ENCODE assay signal across 23 cellular contexts in genomic region chr17:64040201-64040600, GRCh38. TPM values are rescaled to one million over a fixed set of nuclear protein-coding genes. Genes with fewer than 3 reads are reported as not detected.
DNase-seq lines count a peak whose midpoint lies in the region; ATAC-seq and TF ChIP-seq lines count a peak whose summit lies in the region.
"Had no signal": no experiment of that assay in that cellular context is flagged by ENCODE, and none has a peak within 500 bp of the region (broad histone marks: within the 10 kb centered on the region; RNA-seq: fewer than 3 reads in every experiment).

No MANE protein-coding gene starts in this region.

- H3K27me3 ChIP-seq in CD4-positive, CD25-positive, alpha-beta regulatory T cell (ENCODE audit: control insufficient read depth, insufficient read depth, low read length) = no peaks in the 10 kb centered on the region
- H3K27me3 ChIP-seq in body of pancreas (no peaks in the 10 kb centered on the region), sigmoid colon (no peaks in the 10 kb centered on the region)
- H3K27me3 ChIP-seq: Peyer's patch had no signal

- TF ChIP-seq CTCF in body of pancreas (IDR thresholded peaks at IDR 0.05) (no peak), sigmoid colon (IDR thresholded peaks at IDR 0.05) (no peak)

- TF ChIP-seq EP300 in sigmoid colon (IDR thresholded peaks at IDR 0.05) = no peak

- no peak overlapping the region for H3K27ac ChIP-seq in CD4-positive, CD25-positive, alpha-beta regulatory T cell (ENCODE audit: insufficient read depth, low read length, poor library complexity, severe bottlenecking)
- H3K27ac ChIP-seq in body of pancreas (peak overlapping the region in 3 of 4 donors; percentile 17 to 62 (median 24)), sigmoid colon (no peak overlapping the region)
- H3K27ac ChIP-seq: HL-60, Peyer's patch had no signal

- H3K27me3 Mint-ChIP-seq in CD4-positive, CD25-positive, alpha-beta regulatory T cell = no peaks in the 10 kb centered on the region
- no peaks in the 10 kb centered on the region for H3K27me3 Mint-ChIP-seq in activated naive CD4-positive, alpha-beta T cell treated with anti-CD3 and anti-CD28 coated beads for 36 hours (ENCODE audit: low read depth)
- H3K27me3 Mint-ChIP-seq: CD8-positive, alpha-beta memory T cell had no signal

- peak overlapping the region in 2 of 3 donors; percentile 46 to 68 for H3K27ac Mint-ChIP-seq in CD4-positive, CD25-positive, alpha-beta regulatory T cell
- no peak overlapping the region for H3K27ac Mint-ChIP-seq in activated naive CD4-positive, alpha-beta T cell treated with anti-CD3 and anti-CD28 coated beads for 36 hours

- peaks cover 41% of the 10 kb centered on the region for H3K36me3 Mint-ChIP-seq in CD4-positive, CD25-positive, alpha-beta regulatory T cell
- H3K36me3 Mint-ChIP-seq in activated naive CD4-positive, alpha-beta T cell treated with anti-CD3 and anti-CD28 coated beads for 36 hours (ENCODE audit: low read depth) = peaks cover 23% of the 10 kb centered on the region

- no peaks in the 10 kb centered on the region for H3K9me3 ChIP-seq in CD4-positive, CD25-positive, alpha-beta regulatory T cell (ENCODE audit: control insufficient read depth in 2 of 2, low read length in 2 of 2)
- H3K9me3 ChIP-seq in body of pancreas = no peaks in the 10 kb centered on the region
- no peaks in the 10 kb centered on the region for H3K9me3 ChIP-seq in sigmoid colon
- H3K9me3 ChIP-seq: Peyer's patch had no signal

- H3K4me3 Mint-ChIP-seq in CD4-positive, CD25-positive, alpha-beta regulatory T cell = no peak overlapping the region
- no peak overlapping the region for H3K4me3 Mint-ChIP-seq in activated naive CD4-positive, alpha-beta T cell treated with anti-CD3 and anti-CD28 coated beads for 36 hours

- CTCF ChIA-PET in activated naive CD4-positive, alpha-beta T cell treated with anti-CD3 and anti-CD28 coated beads for 36 hours (lab: Charles Lee) = interaction anchor here (1.8 to 1.9 kb wide), 2 partner anchors 14 to 15 kb away, joined by 6 to 8 read pairs; no protein-coding TSS in a partner anchor

- 36 to 42% methylated on average over 6 of the region's 6 CpGs for whole genome bisulfite sequencing in body of pancreas, 2 donors
- 45 to 65% methylated on average over 6 of the region's 6 CpGs for WGBS in sigmoid colon, 2 donors

- peaks cover 43% of the 10 kb centered on the region for H3K36me3 ChIP-seq in CD4-positive, CD25-positive, alpha-beta regulatory T cell (ENCODE audit: control insufficient read depth, insufficient read depth, low read length)
- peaks cover 8 to 18% of the 10 kb centered on the region in 2 donors for H3K36me3 ChIP-seq in body of pancreas (replicated peaks in 1 of 2; ENCODE audit: insufficient read depth in 1 of 2, low read depth in 2 of 2)
- H3K36me3 ChIP-seq in sigmoid colon = peaks cover 12 to 38% (median 22%) of the 10 kb centered on the region in 4 donors

- peaks cover 0 to 7% (median 0%) of the 10 kb centered on the region in 4 donors for H3K4me1 Mint-ChIP-seq in CD4-positive, CD25-positive, alpha-beta regulatory T cell
- H3K4me1 Mint-ChIP-seq in activated naive CD4-positive, alpha-beta T cell treated with anti-CD3 and anti-CD28 coated beads for 36 hours (ENCODE audit: low read depth) = peaks cover 7% of the 10 kb centered on the region

- no peak for ATAC-seq in CD4-positive, CD25-positive, alpha-beta regulatory T cell (ENCODE audit: low read depth in 2 of 2)
- ATAC-seq in body of pancreas (peak; percentile 12), left colon (peak; percentile 72), GM18907 (IDR thresholded peaks at IDR 0.05; ENCODE audit: unreplicated experiment) (no peak)
- ATAC-seq: HCT116 had no signal

- no peak for TF ChIP-seq POLR2A in body of pancreas (IDR thresholded peaks at IDR 0.05)
- no peak for TF ChIP-seq POLR2A in sigmoid colon (IDR thresholded peaks at IDR 0.05)

- H3K4me3 ChIP-seq in CD4-positive, CD25-positive, alpha-beta regulatory T cell (ENCODE audit: low read depth, low read length) = no peak overlapping the region
- H3K4me3 ChIP-seq in body of pancreas = no peak overlapping the region
- H3K4me3 ChIP-seq in sigmoid colon = no peak overlapping the region
- H3K4me3 ChIP-seq: Peyer's patch had no signal

- no peaks in the 10 kb centered on the region for H3K4me1 ChIP-seq in CD4-positive, CD25-positive, alpha-beta regulatory T cell (ENCODE audit: control insufficient read depth, insufficient read depth, low read length, poor library complexity, severe bottlenecking)
- H3K4me1 ChIP-seq in body of pancreas (peaks cover 34% of the 10 kb centered on the region), sigmoid colon (no peaks in the 10 kb centered on the region)

- peaks cover 0 to 1% (median 0%) of the 10 kb centered on the region in 7 donors for H3K9me3 Mint-ChIP-seq in CD4-positive, CD25-positive, alpha-beta regulatory T cell
- no peaks in the 10 kb centered on the region for H3K9me3 Mint-ChIP-seq in activated naive CD4-positive, alpha-beta T cell treated with anti-CD3 and anti-CD28 coated beads for 36 hours
- H3K9me3 Mint-ChIP-seq: CD8-positive, alpha-beta memory T cell had no signal

- DNase-seq in CD4-positive, CD25-positive, alpha-beta regulatory T cell = no peak
- peak in 1 of 4 donors; percentile 37 for DNase-seq in body of pancreas
- peak in 1 of 2 donors; percentile 25 for DNase-seq in left colon
- DNase-seq in sigmoid colon = peak; percentile 39
- DNase-seq in activated naive CD4-positive, alpha-beta T cell treated with anti-CD3 and anti-CD28 coated beads for 36 hours = no peak
- DNase-seq in NCI-H2227 (lab: John Stamatoyannopoulos, UW; ENCODE audit: unreplicated experiment) = no peak
- DNase-seq in NCI-H146 (lab: John Stamatoyannopoulos, UW) = no peak
- DNase-seq: AML-193; C1 segment of cervical spinal cord; CD8-positive, alpha-beta memory T cell; DMS53; GDM1; GOT3; KG1; NCI-H1092; NCI-H1436 treated with DMSO at 0.1 percent for 48 hours; NCI-H2029; NCI-H226; NCI-H524 had no signal

- intact Hi-C loops in body of pancreas (cut with DNase I) (no loop called here), left colon (cut with DNase I, micrococcal nuclease) (no loop called here), sigmoid colon (cut with DNase I) (no loop called here)
- intact Hi-C loops in activated naive CD4-positive, alpha-beta T cell treated with anti-CD3 and anti-CD28 coated beads for 36 hours (cut with micrococcal nuclease) = no loop called here

RNA-seq across cellular contexts. Expression of gene ICAM2, which starts 19.8 kb away (rescaled TPM):
- total RNA-seq in CD4-positive, CD25-positive, alpha-beta regulatory T cell = 106 TPM
- polyA plus RNA-seq in CD4-positive, CD25-positive, alpha-beta regulatory T cell = 100 to 1,000 TPM; 465 to 625 (median 548) TPM
- 10 to 100 TPM; 16.2 to 16.3 TPM for total RNA-seq in body of pancreas
- 10 to 100 TPM in 1 of 2 donors, 1 to 10 TPM in 1; 6.9 to 11.5 TPM for total RNA-seq in left colon
- total RNA-seq in sigmoid colon = 10 to 100 TPM; 27.4 to 59.5 (median 29.9) TPM
- polyA plus RNA-seq in sigmoid colon = 10 to 100 TPM in 1 of 3 donors, 1 to 10 TPM in 2; 6.0 to 31.7 (median 7.4) TPM
- 10 to 100 TPM; 41.6 to 41.9 TPM for total RNA-seq in activated naive CD4-positive, alpha-beta T cell treated with anti-CD3 and anti-CD28 coated beads for 36 hours

RNA-seq across cellular contexts. Expression of gene PRR29, which starts 42.0 kb away (rescaled TPM):
- 0.52 TPM for total RNA-seq in CD4-positive, CD25-positive, alpha-beta regulatory T cell
- 1 to 10 TPM; 3.9 to 6.9 (median 6.2) TPM for polyA plus RNA-seq in CD4-positive, CD25-positive, alpha-beta regulatory T cell
- 1 to 10 TPM in 1 of 2 donors, under 1 TPM in 1; 0.52 to 1.6 TPM for total RNA-seq in body of pancreas
- under 1 TPM in 1 of 2 donors, not detected in 1; 0.22 TPM for total RNA-seq in left colon
- not detected for total RNA-seq in sigmoid colon
- polyA plus RNA-seq in sigmoid colon = under 1 TPM in 2 of 3 donors, not detected in 1; 0.22 to 0.60 TPM
- under 1 TPM; 0.21 to 0.44 TPM for total RNA-seq in activated naive CD4-positive, alpha-beta T cell treated with anti-CD3 and anti-CD28 coated beads for 36 hours

Comparison
In these comparisons a context has a peak if more than half of its experiments do, and no peak if none do; other contexts are left out.
1. ATAC-seq: peak in body of pancreas (single experiment) and left colon (single experiment); none in CD4-positive, CD25-positive, alpha-beta regulatory T cell (0 of 2) and GM18907 (single experiment).
2. H3K27ac ChIP-seq: peak in body of pancreas (3 of 4); none in CD4-positive, CD25-positive, alpha-beta regulatory T cell (single experiment) and sigmoid colon (0 of 4).